ENCODE assay signal across 1 cellular context in genomic region chr1:1989102-1989542, GRCh38.
TF ChIP-seq lines count a peak whose summit lies in the region.

No MANE protein-coding gene starts in this region.

TF ChIP-seq in HepG2, 621 proteins besides CTCF, POLR2A, EP300 and RAD21:
- no peak for TF ChIP-seq NR1H2 (CRISPR knock-in tag; IDR thresholded peaks at IDR 0.05; ENCODE audit: borderline replicate concordance, low read depth)
- TF ChIP-seq, protein P1, sequence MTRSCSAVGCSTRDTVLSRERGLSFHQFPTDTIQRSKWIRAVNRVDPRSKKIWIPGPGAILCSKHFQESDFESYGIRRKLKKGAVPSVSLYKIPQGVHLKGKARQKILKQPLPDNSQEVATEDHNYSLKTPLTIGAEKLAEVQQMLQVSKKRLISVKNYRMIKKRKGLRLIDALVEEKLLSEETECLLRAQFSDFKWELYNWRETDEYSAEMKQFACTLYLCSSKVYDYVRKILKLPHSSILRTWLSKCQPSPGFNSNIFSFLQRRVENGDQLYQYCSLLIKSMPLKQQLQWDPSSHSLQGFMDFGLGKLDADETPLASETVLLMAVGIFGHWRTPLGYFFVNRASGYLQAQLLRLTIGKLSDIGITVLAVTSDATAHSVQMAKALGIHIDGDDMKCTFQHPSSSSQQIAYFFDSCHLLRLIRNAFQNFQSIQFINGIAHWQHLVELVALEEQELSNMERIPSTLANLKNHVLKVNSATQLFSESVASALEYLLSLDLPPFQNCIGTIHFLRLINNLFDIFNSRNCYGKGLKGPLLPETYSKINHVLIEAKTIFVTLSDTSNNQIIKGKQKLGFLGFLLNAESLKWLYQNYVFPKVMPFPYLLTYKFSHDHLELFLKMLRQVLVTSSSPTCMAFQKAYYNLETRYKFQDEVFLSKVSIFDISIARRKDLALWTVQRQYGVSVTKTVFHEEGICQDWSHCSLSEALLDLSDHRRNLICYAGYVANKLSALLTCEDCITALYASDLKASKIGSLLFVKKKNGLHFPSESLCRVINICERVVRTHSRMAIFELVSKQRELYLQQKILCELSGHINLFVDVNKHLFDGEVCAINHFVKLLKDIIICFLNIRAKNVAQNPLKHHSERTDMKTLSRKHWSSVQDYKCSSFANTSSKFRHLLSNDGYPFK (CRISPR knock-in tag; IDR thresholded peaks at IDR 0.05; ENCODE audit: borderline replicate concordance) = no peak
- TF ChIP-seq ZNF879 (CRISPR knock-in tag; IDR thresholded peaks at IDR 0.05) = no peak
- peak; percentile 37 for TF ChIP-seq FOSL2 (CRISPR knock-in tag; IDR thresholded peaks at IDR 0.05)
- TF ChIP-seq, protein P2, sequence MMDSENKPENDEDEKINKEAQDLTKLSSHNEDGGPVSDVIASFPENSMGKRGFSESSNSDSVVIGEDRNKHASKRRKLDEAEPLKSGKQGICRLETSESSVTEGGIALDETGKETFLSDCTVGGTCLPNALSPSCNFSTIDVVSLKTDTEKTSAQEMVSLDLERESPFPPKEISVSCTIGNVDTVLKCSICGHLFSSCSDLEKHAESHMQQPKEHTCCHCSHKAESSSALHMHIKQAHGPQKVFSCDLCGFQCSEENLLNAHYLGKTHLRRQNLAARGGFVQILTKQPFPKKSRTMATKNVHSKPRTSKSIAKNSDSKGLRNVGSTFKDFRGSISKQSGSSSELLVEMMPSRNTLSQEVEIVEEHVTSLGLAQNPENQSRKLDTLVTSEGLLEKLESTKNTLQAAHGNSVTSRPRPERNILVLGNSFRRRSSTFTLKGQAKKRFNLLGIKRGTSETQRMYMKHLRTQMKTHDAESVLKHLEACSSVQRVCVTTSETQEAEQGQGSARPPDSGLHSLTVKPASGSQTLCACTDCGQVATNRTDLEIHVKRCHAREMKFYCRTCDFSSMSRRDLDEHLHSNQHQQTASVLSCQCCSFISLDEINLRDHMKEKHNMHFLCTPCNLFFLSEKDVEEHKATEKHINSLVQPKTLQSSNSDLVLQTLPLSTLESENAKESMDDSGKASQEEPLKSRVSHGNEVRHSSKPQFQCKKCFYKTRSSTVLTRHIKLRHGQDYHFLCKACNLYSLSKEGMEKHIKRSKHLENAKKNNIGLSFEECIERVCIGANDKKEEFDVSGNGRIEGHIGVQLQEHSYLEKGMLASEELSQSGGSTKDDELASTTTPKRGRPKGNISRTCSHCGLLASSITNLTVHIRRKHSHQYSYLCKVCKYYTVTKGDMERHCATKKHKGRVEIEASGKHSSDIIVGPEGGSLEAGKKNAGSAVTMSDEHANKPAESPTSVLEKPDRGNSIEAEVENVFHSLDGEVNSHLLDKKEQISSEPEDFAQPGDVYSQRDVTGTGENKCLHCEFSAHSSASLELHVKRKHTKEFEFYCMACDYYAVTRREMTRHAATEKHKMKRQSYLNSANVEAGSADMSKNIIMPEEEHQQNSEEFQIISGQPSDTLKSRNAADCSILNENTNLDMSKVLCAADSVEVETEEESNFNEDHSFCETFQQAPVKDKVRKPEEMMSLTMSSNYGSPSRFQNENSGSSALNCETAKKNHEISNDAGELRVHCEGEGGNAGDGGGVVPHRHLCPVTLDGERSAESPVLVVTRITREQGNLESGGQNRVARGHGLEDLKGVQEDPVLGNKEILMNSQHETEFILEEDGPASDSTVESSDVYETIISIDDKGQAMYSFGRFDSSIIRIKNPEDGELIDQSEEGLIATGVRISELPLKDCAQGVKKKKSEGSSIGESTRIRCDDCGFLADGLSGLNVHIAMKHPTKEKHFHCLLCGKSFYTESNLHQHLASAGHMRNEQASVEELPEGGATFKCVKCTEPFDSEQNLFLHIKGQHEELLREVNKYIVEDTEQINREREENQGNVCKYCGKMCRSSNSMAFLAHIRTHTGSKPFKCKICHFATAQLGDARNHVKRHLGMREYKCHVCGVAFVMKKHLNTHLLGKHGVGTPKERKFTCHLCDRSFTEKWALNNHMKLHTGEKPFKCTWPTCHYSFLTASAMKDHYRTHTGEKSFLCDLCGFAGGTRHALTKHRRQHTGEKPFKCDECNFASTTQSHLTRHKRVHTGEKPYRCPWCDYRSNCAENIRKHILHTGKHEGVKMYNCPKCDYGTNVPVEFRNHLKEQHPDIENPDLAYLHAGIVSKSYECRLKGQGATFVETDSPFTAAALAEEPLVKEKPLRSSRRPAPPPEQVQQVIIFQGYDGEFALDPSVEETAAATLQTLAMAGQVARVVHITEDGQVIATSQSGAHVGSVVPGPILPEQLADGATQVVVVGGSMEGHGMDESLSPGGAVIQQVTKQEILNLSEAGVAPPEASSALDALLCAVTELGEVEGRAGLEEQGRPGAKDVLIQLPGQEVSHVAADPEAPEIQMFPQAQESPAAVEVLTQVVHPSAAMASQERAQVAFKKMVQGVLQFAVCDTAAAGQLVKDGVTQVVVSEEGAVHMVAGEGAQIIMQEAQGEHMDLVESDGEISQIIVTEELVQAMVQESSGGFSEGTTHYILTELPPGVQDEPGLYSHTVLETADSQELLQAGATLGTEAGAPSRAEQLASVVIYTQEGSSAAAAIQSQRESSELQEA (CRISPR knock-in tag; IDR thresholded peaks at IDR 0.05; ENCODE audit: not compliant biosample characterization) = no peak
TF ChIP-seq in HepG2: peak in this region for 1.
